Comparison of ENCODE assay signal across 2 cellular contexts in genomic region chr2:39392672-39393071, GRCh38.
TF ChIP-seq lines count a peak whose summit lies in the region.

No MANE protein-coding gene starts in this region.

TF ChIP-seq in HepG2, 621 proteins besides CTCF, POLR2A, EP300 and RAD21 (continued from another document):
- TF ChIP-seq ZNF780A (CRISPR knock-in tag; IDR thresholded peaks at IDR 0.05): no peak

TF ChIP-seq in HEK293, 187 proteins besides CTCF, POLR2A, EP300 and RAD21:
- TF ChIP-seq AEBP2 (tag by site-specific recombination; IDR thresholded peaks at IDR 0.05; ENCODE audit: borderline replicate concordance): no peak
- TF ChIP-seq ZNF677 (tag by site-specific recombination; IDR thresholded peaks at IDR 0.05): no peak
- TF ChIP-seq ZNF146 (tag by site-specific recombination; IDR thresholded peaks at IDR 0.05): no peak
- TF ChIP-seq MZF1 (tag by site-specific recombination; IDR thresholded peaks at IDR 0.05; ENCODE audit: borderline replicate concordance): peak; percentile 20; the same call in 1 of the 2 replicates
- TF ChIP-seq SETDB1 (IDR thresholded peaks at IDR 0.05; ENCODE audit: insufficient read length, low read length): peak; percentile 58
- TF ChIP-seq KLF1 (tag by site-specific recombination; IDR thresholded peaks at IDR 0.05): no peak
